Comparison of ENCODE assay signal across 15 cellular contexts in the genomic region with DNA sequence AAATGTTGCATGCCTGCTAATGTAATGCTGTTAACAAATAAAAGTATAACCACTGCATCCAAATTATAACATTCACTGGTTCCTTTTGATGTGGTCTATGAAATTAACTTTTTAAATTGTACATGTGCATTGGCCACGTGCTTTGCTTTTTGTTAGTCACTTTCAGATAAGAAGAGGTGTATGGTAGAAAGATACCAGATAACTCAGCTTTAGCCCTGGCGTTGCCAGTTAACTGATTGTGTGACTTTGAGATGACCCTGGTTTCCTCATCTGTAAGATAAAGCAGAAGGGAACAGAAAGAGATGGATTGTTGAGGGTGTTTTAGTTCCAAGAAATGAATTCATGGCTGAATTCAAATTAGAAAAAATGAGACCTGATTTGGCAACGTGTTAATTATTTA.
"Had no signal": no experiment of that assay in that cellular context is flagged by ENCODE, and none has a peak within 500 bp of the region (broad histone marks: within the 10 kb centered on the region; RNA-seq: fewer than 3 reads in every experiment).

No MANE protein-coding gene starts in this region.

- H3K4me3 Mint-ChIP-seq: activated CD8-positive, alpha-beta T cell treated with anti-CD3 and anti-CD28 coated beads, Interleukin-2, amount 10 ng/mL, durations not matched to agents 7 days and 5 days; activated T-helper 1 cell treated with anti-CD3 and anti-CD28 coated beads, Interleukin-12 subunit alpha, Interleukin-12 subunit beta, Interleukin-2, Interleukin-4 antibody, amounts not matched to agents 30 ng/mL and 10 ng/mL and 1 ng/mL, durations not matched to agents 14 hours and 24 hours and 36 hours; neural progenitor cell; WTC11 had no signal

- DNase-seq: activated CD4-positive, alpha-beta T cell treated with anti-CD3 and anti-CD28 coated beads for 48 hours; activated CD8-positive, alpha-beta memory T cell treated with anti-CD3 and anti-CD28 coated beads, Interleukin-2, amount 50 U/mL, for 48 hours; activated CD8-positive, alpha-beta T cell treated with anti-CD3 and anti-CD28 coated beads, Interleukin-2, amount 10 ng/mL, durations not matched to agents 7 days and 5 days; activated naive CD4-positive, alpha-beta T cell treated with anti-CD3 and anti-CD28 coated beads, Interleukin-2, amount 50 U/mL, for 16 hours; foreskin melanocyte; head of caudate nucleus; ovary; stimulated activated CD4-positive, alpha-beta T cell treated with anti-CD3 and anti-CD28 coated beads, Interleukin-4, amount 100 ng/mL, for 4 hours; stomach; SW 1271 had no signal

- H3K36me3 Mint-ChIP-seq: neural progenitor cell, WTC11 had no signal

- H2AFZ ChIP-seq: neural progenitor cell had no signal

- H3K9ac ChIP-seq: neural progenitor cell had no signal

- H3K27ac ChIP-seq: neural progenitor cell, ovary, stomach had no signal

- H3K4me3 ChIP-seq: neural progenitor cell, ovary, stomach, thoracic aorta had no signal

- FAIRE-seq: bronchial epithelial cell had no signal

- H3K9me3 Mint-ChIP-seq: activated T-helper 1 cell treated with anti-CD3 and anti-CD28 coated beads, Interleukin-12 subunit alpha, Interleukin-12 subunit beta, Interleukin-2, Interleukin-4 antibody, amounts not matched to agents 30 ng/mL and 10 ng/mL and 1 ng/mL, durations not matched to agents 14 hours and 24 hours and 36 hours; WTC11 had no signal

- H3K36me3 ChIP-seq: neural progenitor cell, ovary, stomach, thoracic aorta had no signal

- H3K4me2 ChIP-seq: neural progenitor cell had no signal

- H3K27ac Mint-ChIP-seq: activated CD8-positive, alpha-beta T cell treated with anti-CD3 and anti-CD28 coated beads, Interleukin-2, amount 10 ng/mL, durations not matched to agents 7 days and 5 days; activated T-helper 1 cell treated with anti-CD3 and anti-CD28 coated beads, Interleukin-12 subunit alpha, Interleukin-12 subunit beta, Interleukin-2, Interleukin-4 antibody, amounts not matched to agents 30 ng/mL and 10 ng/mL and 1 ng/mL, durations not matched to agents 14 hours and 24 hours and 36 hours; WTC11 had no signal

- ATAC-seq: activated CD8-positive, alpha-beta T cell treated with anti-CD3 and anti-CD28 coated beads, Interleukin-2, amount 10 ng/mL, durations not matched to agents 7 days and 5 days; WTC11 had no signal

- H3K9me3 ChIP-seq: ovary, stomach, thoracic aorta had no signal

- H3K27me3 ChIP-seq: neural progenitor cell, ovary, stomach had no signal
